ENCODE assay signal across 8 cellular contexts in genomic region chr14:42617005-42617404, GRCh38.
"Had no signal": no experiment of that assay in that cellular context is flagged by ENCODE, and none has a peak within 500 bp of the region (broad histone marks: within the 10 kb centered on the region; RNA-seq: fewer than 3 reads in every experiment).

No MANE protein-coding gene starts in this region.

- H3K4me3 ChIP-seq: GM12878 had no signal

- ATAC-seq: GM12878 had no signal

- DNase-seq: GDM1, GF-D8 had no signal

- FAIRE-seq: G401.6, GM12878, GM12891, GM12892, GM18507, GM19239 had no signal
